Comparison of ENCODE assay signal across 10 cellular contexts in the genomic region with DNA sequence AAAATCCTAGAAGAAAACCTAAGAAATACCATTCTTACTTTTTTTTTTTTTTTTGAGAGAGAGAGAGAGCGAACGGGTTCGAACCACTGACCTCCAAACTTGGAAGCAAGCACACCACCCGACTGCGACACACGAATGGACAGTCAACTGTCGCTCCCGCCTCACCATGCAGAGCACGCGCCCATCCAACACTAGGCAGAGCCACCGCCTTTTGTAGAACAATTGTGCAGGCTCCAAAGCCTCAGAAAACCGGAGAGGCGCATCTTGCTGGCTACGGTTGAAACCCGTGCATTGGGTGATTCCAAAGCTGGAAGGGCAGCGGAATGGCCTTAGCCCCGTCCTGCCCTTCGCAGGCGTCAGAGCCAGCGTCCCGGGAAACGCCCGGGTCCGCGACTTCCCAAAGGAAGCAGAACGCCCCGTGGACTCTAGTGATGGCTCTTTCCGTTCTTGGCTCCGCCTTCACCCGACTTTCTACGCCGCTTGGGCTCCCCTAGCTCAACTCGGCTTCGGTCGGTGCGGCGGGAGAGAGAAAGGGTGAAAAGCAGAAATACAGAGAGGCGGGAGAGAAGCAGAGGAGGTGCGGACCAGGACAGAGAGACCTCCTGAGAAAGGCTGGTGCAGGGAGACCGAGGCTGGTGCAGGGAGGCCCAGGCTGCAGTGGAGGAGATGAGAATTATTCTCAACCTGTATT.
DNase-seq lines count a peak whose midpoint lies in the region; ATAC-seq and TF ChIP-seq lines count a peak whose summit lies in the region.
"Had no signal": no experiment of that assay in that cellular context is flagged by ENCODE, and none has a peak within 500 bp of the region (broad histone marks: within the 10 kb centered on the region; RNA-seq: fewer than 3 reads in every experiment).

No MANE protein-coding gene starts in this region.

- no peak overlapping the region for H3K27ac Mint-ChIP-seq in dendritic cell treated with granulocyte-macrophage colony-stimulating factor and Interleukin-4, amounts not matched to agents 40 ng/mL and 50 ng/mL, for 4 days

- H3K9me3 ChIP-seq in mucosa of rectum (ENCODE audit: control insufficient read depth in 2 of 2, low read length in 2 of 2) = no peaks in the 10 kb centered on the region

- H3K36me3 Mint-ChIP-seq in dendritic cell treated with granulocyte-macrophage colony-stimulating factor and Interleukin-4, amounts not matched to agents 40 ng/mL and 50 ng/mL, for 4 days (ENCODE audit: low read depth) = no peaks in the 10 kb centered on the region

- H3K27me3 Mint-ChIP-seq in dendritic cell treated with granulocyte-macrophage colony-stimulating factor and Interleukin-4, amounts not matched to agents 40 ng/mL and 50 ng/mL, for 4 days = peaks cover 68% of the 10 kb centered on the region

- intact Hi-C loops in dendritic cell treated with granulocyte-macrophage colony-stimulating factor and Interleukin-4, amounts not matched to agents 40 ng/mL and 50 ng/mL, for 4 days (cut with micrococcal nuclease) = no loop called here

- CTCF ChIA-PET in HEK293T (lab: Yijun Ruan, JAX) = no interaction called here

- H3K4me1 ChIP-seq in mucosa of rectum (ENCODE audit: control insufficient read depth in 2 of 2, insufficient read depth in 2 of 2, low read length in 2 of 2) = no peaks in the 10 kb centered on the region

- no peak overlapping the region for H3K9ac ChIP-seq in mucosa of rectum (ENCODE audit: low read depth in 1 of 2, low read length in 2 of 2)

- no peaks in the 10 kb centered on the region for H3K9me3 Mint-ChIP-seq in dendritic cell treated with granulocyte-macrophage colony-stimulating factor and Interleukin-4, amounts not matched to agents 40 ng/mL and 50 ng/mL, for 4 days

- POLR2A ChIA-PET in HEK293T (lab: Yijun Ruan, JAX) = interaction anchor here (0.8 kb wide), 1 partner anchor 12 kb away, joined by 5 read pairs; no protein-coding TSS in a partner anchor

- ATAC-seq in omental fat pad (ENCODE audit: low FRiP score) = no peak

- H3K4me3 ChIP-seq in mucosa of rectum (ENCODE audit: low read length in 2 of 2) = peak overlapping the region; percentile 2 to 41

- TF ChIP-seq CTCF in omental fat pad (IDR thresholded peaks at IDR 0.05) = no peak

- no peaks in the 10 kb centered on the region for H3K36me3 ChIP-seq in mucosa of rectum (ENCODE audit: control insufficient read depth in 2 of 2, insufficient read depth in 2 of 2, low read length in 2 of 2)

- peaks cover 13% of the 10 kb centered on the region for H3K4me1 Mint-ChIP-seq in dendritic cell treated with granulocyte-macrophage colony-stimulating factor and Interleukin-4, amounts not matched to agents 40 ng/mL and 50 ng/mL, for 4 days (ENCODE audit: low read depth)

- H3K27ac ChIP-seq in mucosa of rectum (ENCODE audit: low read depth in 2 of 2, low read length in 2 of 2) = no peak overlapping the region
- H3K27ac ChIP-seq: HL-60 had no signal

- DNase-seq in stimulated activated CD4-positive, alpha-beta T cell treated with anti-CD3 and anti-CD28 coated beads, Interleukin-15, amount 100 ng/mL, for 24 hours = peak; percentile 30
- no peak for DNase-seq in stimulated activated CD4-positive, alpha-beta T cell treated with anti-CD3 and anti-CD28 coated beads, Interleukin-12 subunit alpha, Interleukin-12 subunit beta, amount 100 ng/mL, for 4 hours
- DNase-seq in NCI-H526 treated with DMSO at 0.1 percent for 48 hours (lab: John Stamatoyannopoulos, UW) (no peak), HEK293T (ENCODE audit: extremely low spot score) (no peak), omental fat pad (ENCODE audit: low spot score) (no peak)
- no peak for DNase-seq in activated CD8-positive, alpha-beta memory T cell treated with anti-CD3 and anti-CD28 coated beads, Interleukin-2, amount 50 U/mL, for 4 hours
- DNase-seq: DMS53 had no signal

- H3K4me3 Mint-ChIP-seq in dendritic cell treated with granulocyte-macrophage colony-stimulating factor and Interleukin-4, amounts not matched to agents 40 ng/mL and 50 ng/mL, for 4 days = peak overlapping the region; percentile 72

- peaks cover 33 to 34% of the 10 kb centered on the region in 2 donors for H3K27me3 ChIP-seq in mucosa of rectum (ENCODE audit: control insufficient read depth in 2 of 2, insufficient read depth in 2 of 2, low read length in 2 of 2)

TF ChIP-seq in HEK293T, 16 proteins besides CTCF, POLR2A, EP300 and RAD21:
- TF ChIP-seq SP1 (IDR thresholded peaks at IDR 0.05) (no peak), HDGF (IDR thresholded peaks at IDR 0.05; ENCODE audit: borderline replicate concordance) (no peak), SUZ12 (IDR thresholded peaks at IDR 0.05) (no peak), ZNF384 (IDR thresholded peaks at IDR 0.05) (no peak), BHLHE40 (IDR thresholded peaks at IDR 0.05; ENCODE audit: borderline replicate concordance) (no peak)
TF ChIP-seq in HEK293T: peak in this region for 0.
